In the genomic region with DNA sequence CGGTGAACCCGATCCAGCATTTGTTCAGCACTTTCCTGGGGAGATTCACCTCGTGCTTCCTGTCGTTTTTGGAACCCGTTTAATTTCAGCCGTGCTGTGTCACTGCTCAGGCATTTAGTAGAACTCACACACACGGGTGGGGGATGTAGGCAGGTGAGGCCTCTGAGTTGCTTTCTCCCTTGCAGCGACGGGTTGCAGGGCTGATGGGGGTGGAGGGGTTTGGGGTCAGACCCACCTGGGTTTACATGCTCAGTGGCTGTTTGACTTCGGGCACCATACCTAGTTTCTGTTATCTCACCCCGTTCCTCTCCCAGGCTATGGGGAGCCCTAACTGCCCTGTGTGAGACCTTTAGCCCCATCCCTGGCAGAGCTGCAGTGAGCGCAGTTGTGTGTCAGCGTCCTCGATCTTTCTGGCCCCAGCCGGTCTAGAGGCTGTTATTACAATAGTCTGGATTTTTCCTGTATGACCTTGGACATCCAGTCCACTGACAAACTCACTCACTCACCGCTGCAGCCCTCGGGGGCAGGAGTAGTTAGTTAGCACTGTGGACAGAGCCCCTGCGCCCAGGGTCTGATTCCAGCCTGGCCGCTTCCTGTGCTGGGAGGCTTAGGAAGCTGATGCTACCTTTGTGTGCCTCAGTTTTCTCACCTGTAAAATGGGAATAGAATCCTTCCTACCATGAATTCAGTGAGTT, we compare ENCODE assay signal across 9 cellular contexts. TPM values are rescaled to one million over a fixed set of nuclear protein-coding genes. Genes with fewer than 3 reads are reported as not detected.
DNase-seq lines count a peak whose midpoint lies in the region; ATAC-seq and TF ChIP-seq lines count a peak whose summit lies in the region.
"Had no signal": no experiment of that assay in that cellular context is flagged by ENCODE, and none has a peak within 500 bp of the region (broad histone marks: within the 10 kb centered on the region; RNA-seq: fewer than 3 reads in every experiment).

No MANE protein-coding gene starts in this region.

- H3K79me2 ChIP-seq in PC-3 (ENCODE audit: low read length) (peaks cover 71% of the 10 kb centered on the region), neural progenitor cell (ENCODE audit: low read depth) (peaks cover 69% of the 10 kb centered on the region)

- peak overlapping the region; percentile 91 for H3K27ac ChIP-seq in PC-3 (ENCODE audit: low read length)
- peak overlapping the region; percentile 88 to 90 (median 90) for H3K27ac ChIP-seq in esophagus muscularis mucosa (replicated peaks in 1 of 4)
- no peak overlapping the region for H3K27ac ChIP-seq in neural progenitor cell
- H3K27ac ChIP-seq: neutrophil had no signal

- POLR2A ChIA-PET in Caco-2 (lab: Charles Lee) (interaction anchor here (0.5 to 1.6 kb wide), 2 partner anchors 28 to 145 kb away, joined by 3 to 17 read pairs; a partner anchor contains a TSS), PC-3 (lab: Charles Lee; ENCODE audit: unreplicated experiment) (interaction anchor here (0.6 kb wide), 2 partner anchors 25 to 44 kb away, joined by 3 to 5 read pairs; no protein-coding TSS in a partner anchor)

- peak overlapping the region; percentile 91 for H3K4me3 Mint-ChIP-seq in Caco-2 (ENCODE audit: unreplicated experiment)
- H3K4me3 Mint-ChIP-seq in neural progenitor cell = peak overlapping the region; percentile 95

- H3F3A ChIP-seq in PC-3 (ENCODE audit: low read length, unreplicated experiment) = peaks cover 9% of the 10 kb centered on the region
- peaks cover 29% of the 10 kb centered on the region for H3F3A ChIP-seq in neural progenitor cell (ENCODE audit: low read depth)

- H3K4me3 ChIP-seq in Caco-2 (ENCODE audit: low read depth, low read length) (peak overlapping the region; percentile 89), PC-3 (ENCODE audit: low read length) (peak overlapping the region; percentile 91), esophagus muscularis mucosa (peak overlapping the region; percentile 67 to 86 (median 76)), neural progenitor cell (no peak overlapping the region)

- DNase-seq in Caco-2 = peak; percentile 46 to 64
- peak; percentile 93 for DNase-seq in PC-3
- DNase-seq in esophagus muscularis mucosa (ENCODE audit: extremely low spot score) = no peak
- no peak for DNase-seq in neural progenitor cell (ENCODE audit: low spot score)
- no peak for DNase-seq in medulla oblongata (ENCODE audit: extremely low spot score)
- DNase-seq in stimulated activated CD4-positive, alpha-beta T cell treated with anti-CD3 and anti-CD28 coated beads, Interleukin-12 subunit alpha, Interleukin-12 subunit beta, amount 100 ng/mL, for 4 hours = no peak

- no TSS peak for BruUV-seq in Caco-2 (replicated peaks; lab: Mats Ljungman, UMichigan)
- no TSS peak for BruUV-seq in PC-3 (replicated peaks; lab: Mats Ljungman, UMichigan)

- no peak for TF ChIP-seq POLR2A in esophagus muscularis mucosa (IDR thresholded peaks at IDR 0.05; ENCODE audit: low read depth)

- H3K27ac Mint-ChIP-seq in Caco-2 (ENCODE audit: unreplicated experiment) (peak overlapping the region; percentile 89), neural progenitor cell (no peak overlapping the region)

- H3K9me3 Mint-ChIP-seq in Caco-2 (ENCODE audit: unreplicated experiment) = no peaks in the 10 kb centered on the region
- no peaks in the 10 kb centered on the region for H3K9me3 Mint-ChIP-seq in neural progenitor cell

- peak overlapping the region; percentile 36 for H2AFZ ChIP-seq in PC-3 (ENCODE audit: low read length)
- H2AFZ ChIP-seq in neural progenitor cell (replicated peaks) = no peak overlapping the region

- H3K9me3 ChIP-seq in Caco-2 = no peaks in the 10 kb centered on the region
- no peaks in the 10 kb centered on the region for H3K9me3 ChIP-seq in PC-3 (ENCODE audit: low read length)
- H3K9me3 ChIP-seq in esophagus muscularis mucosa = no peaks in the 10 kb centered on the region
- no peaks in the 10 kb centered on the region for H3K9me3 ChIP-seq in neural progenitor cell (ENCODE audit: low read depth)
- H3K9me3 ChIP-seq: neutrophil had no signal

- H3K27me3 ChIP-seq in Caco-2 (replicated peaks; ENCODE audit: control insufficient read depth, insufficient read depth, low read length) = no peaks in the 10 kb centered on the region
- H3K27me3 ChIP-seq in PC-3 (ENCODE audit: low read length) = no peaks in the 10 kb centered on the region
- H3K27me3 ChIP-seq in esophagus muscularis mucosa = no peaks in the 10 kb centered on the region
- peaks cover 24% of the 10 kb centered on the region for H3K27me3 ChIP-seq in neural progenitor cell

- CTCF ChIA-PET in Caco-2 (lab: Charles Lee) (interaction anchor here (0.6 to 2.4 kb wide), 5 partner anchors 16 to 788 kb away, joined by 3 to 14 read pairs (median 3); a partner anchor contains a TSS), PC-3 (lab: Charles Lee) (interaction anchor here (0.7 kb wide), 1 partner anchor 58 kb away, joined by 3 read pairs; no protein-coding TSS in a partner anchor)

- ATAC-seq in PC-3 = peak; percentile 64
- no peak for ATAC-seq in HG03196 (IDR thresholded peaks at IDR 0.05; ENCODE audit: unreplicated experiment)
- no peak for ATAC-seq in HG03280 (IDR thresholded peaks at IDR 0.05; ENCODE audit: unreplicated experiment)

- H4K20me1 ChIP-seq in PC-3 (ENCODE audit: low read length) (peaks cover 19% of the 10 kb centered on the region; the same call in 1 of the 2 replicates), neural progenitor cell (ENCODE audit: low read depth) (peaks cover 25% of the 10 kb centered on the region)

- H3K4me2 ChIP-seq in PC-3 (ENCODE audit: low read length) = peak overlapping the region; percentile 99
- peak overlapping the region; percentile 100 for H3K4me2 ChIP-seq in neural progenitor cell

- H3K36me3 ChIP-seq in Caco-2 (ENCODE audit: control insufficient read depth, insufficient read depth, low read length) (no peaks in the 10 kb centered on the region; the same call in 1 of the 2 replicates), PC-3 (ENCODE audit: low read depth, low read length) (no peaks in the 10 kb centered on the region), esophagus muscularis mucosa (no peaks in the 10 kb centered on the region), neural progenitor cell (no peaks in the 10 kb centered on the region)
- H3K36me3 ChIP-seq: neutrophil had no signal

- intact Hi-C loops in Caco-2 (cut with micrococcal nuclease; ENCODE audit: unreplicated experiment) = loop anchor here (1.0 kb wide), 1 partner anchor 27 kb away; no protein-coding TSS in a partner anchor
- intact Hi-C loops in PC-3 (cut with micrococcal nuclease) = loop anchor here (1.0 kb wide), 2 partner anchors 39 to 65 kb away; no protein-coding TSS in a partner anchor
- intact Hi-C loops in esophagus muscularis mucosa (cut with DNase I) = loop anchor here (2.0 to 5.0 kb wide), 3 partner anchors 43 to 82 kb away; a partner anchor contains a TSS

- H3K36me3 Mint-ChIP-seq in Caco-2 (ENCODE audit: insufficient read depth, unreplicated experiment) (peaks cover 27% of the 10 kb centered on the region), neural progenitor cell (peaks cover 3% of the 10 kb centered on the region)

- TF ChIP-seq EP300 in esophagus muscularis mucosa (IDR thresholded peaks at IDR 0.05) = no peak

- H3K4me1 Mint-ChIP-seq in Caco-2 (ENCODE audit: low read depth, unreplicated experiment) (peaks cover 37% of the 10 kb centered on the region), neural progenitor cell (peaks cover 27% of the 10 kb centered on the region)

- WGBS in esophagus muscularis mucosa = 29% methylated on average over 10 of the region's 19 CpGs

- no peak for TF ChIP-seq CTCF in Caco-2 (IDR thresholded peaks at IDR 0.05; ENCODE audit: insufficient read depth in 1 of 2, low read depth in 1 of 2, low read length in 1 of 2, severe bottlenecking in 1 of 2, unreplicated experiment in 1 of 2)
- no peak for TF ChIP-seq CTCF in PC-3 (conservative IDR thresholded peaks at IDR 0.05; ENCODE audit: low read depth, low read length)
- peak in 1 of 3 experiments; percentile 3 for TF ChIP-seq CTCF in esophagus muscularis mucosa (IDR thresholded peaks at IDR 0.05)
- TF ChIP-seq CTCF in neural progenitor cell (IDR thresholded peaks at IDR 0.05) = no peak

- no peaks in the 10 kb centered on the region for H3K27me3 Mint-ChIP-seq in Caco-2 (ENCODE audit: insufficient read depth, unreplicated experiment)
- H3K27me3 Mint-ChIP-seq in neural progenitor cell (ENCODE audit: insufficient read depth, low read depth) = peaks cover 11% of the 10 kb centered on the region

- peaks cover 22% of the 10 kb centered on the region for H3K4me1 ChIP-seq in Caco-2
- H3K4me1 ChIP-seq in PC-3 (ENCODE audit: insufficient read depth, low read length) = peaks cover 35% of the 10 kb centered on the region
- peaks cover 54 to 67% (median 57%) of the 10 kb centered on the region in 4 donors for H3K4me1 ChIP-seq in esophagus muscularis mucosa
- peaks cover 14% of the 10 kb centered on the region for H3K4me1 ChIP-seq in neural progenitor cell

- H3K9me2 ChIP-seq in PC-3 (replicated peaks; ENCODE audit: low read length) = no peaks in the 10 kb centered on the region

- H3K9ac ChIP-seq in PC-3 (ENCODE audit: low read length) = peak overlapping the region; percentile 93
- no peak overlapping the region for H3K9ac ChIP-seq in neural progenitor cell

RNA-seq across cellular contexts. Expression of a gene that starts 2.6 kb away (rescaled TPM):
- total RNA-seq in Caco-2 (2022) = 94.3 TPM in 2 replicates
- total RNA-seq in PC-3 (2014; rRNA removed) = 64.3 and 83.5 TPM in 2 replicates
- 10 to 100 TPM; 34.0 to 78.4 (median 56.2) TPM for total RNA-seq in esophagus muscularis mucosa
- 7.3 and 24.0 TPM in 2 replicates for total RNA-seq in neural progenitor cell (ENCODE audit: low replicate concordance)

RNA-seq across cellular contexts. Expression of a gene that starts 43.3 kb away (rescaled TPM):
- total RNA-seq in Caco-2 (2022) (79.8 and 83.2 TPM in 2 replicates), PC-3 (2014; rRNA removed) (74.9 and 75.9 TPM in 2 replicates), esophagus muscularis mucosa (10 to 100 TPM; 27.0 to 41.5 (median 31.5) TPM), neural progenitor cell (ENCODE audit: low replicate concordance) (9.7 and 19.9 TPM in 2 replicates)

Comparison
In these comparisons a context has a peak if more than half of its experiments do, and no peak if none do; other contexts are left out.
1. DNase-seq: peak in Caco-2 (2 of 2) and PC-3 (single experiment); none in esophagus muscularis mucosa (single experiment), neural progenitor cell (single experiment), medulla oblongata (single experiment) and stimulated activated CD4-positive, alpha-beta T cell treated with anti-CD3 and anti-CD28 coated beads, Interleukin-12 subunit alpha, Interleukin-12 subunit beta, amount 100 ng/mL, for 4 hours (single experiment).